Comparison of ENCODE assay signal across 9 cellular contexts in the genomic region with DNA sequence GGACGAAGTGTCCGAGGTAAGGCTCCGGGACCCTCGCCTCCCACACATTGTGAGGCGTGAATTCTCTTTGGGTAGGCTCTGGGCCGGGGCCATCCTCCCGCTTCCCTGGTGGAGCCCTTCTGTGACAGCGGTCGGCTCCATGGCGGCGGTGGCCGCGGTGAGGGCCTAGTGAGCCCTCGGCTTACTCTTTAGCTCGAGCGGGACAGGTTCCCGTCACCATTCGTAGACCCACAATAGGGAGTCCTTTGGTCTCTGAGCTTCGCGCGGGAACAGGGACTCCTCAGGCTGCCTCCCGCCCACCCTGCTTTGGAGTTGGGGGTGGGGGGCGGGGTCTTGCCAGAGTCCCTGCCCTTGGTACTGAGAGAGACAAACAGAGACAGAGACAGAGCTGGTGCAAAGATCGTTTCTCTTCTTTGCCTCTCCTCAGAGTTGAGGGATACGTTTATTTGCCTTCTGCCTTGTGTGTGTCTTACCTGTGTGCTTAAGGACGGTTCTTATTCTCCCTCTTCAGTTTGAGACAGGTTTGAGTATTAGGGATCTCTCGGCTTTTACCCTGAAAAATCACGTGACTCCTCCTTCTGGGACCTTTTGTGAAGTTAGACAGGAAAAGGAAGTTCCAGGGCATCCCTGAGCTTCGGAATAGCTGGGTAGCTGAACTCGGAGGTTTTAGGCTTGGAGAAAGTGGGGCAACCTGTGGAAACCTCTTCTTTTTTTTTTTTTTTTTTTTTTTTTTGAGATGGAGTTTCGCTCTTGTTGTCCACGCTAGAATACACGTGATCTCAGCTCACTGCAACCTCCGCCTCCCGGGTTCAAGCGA. TPM values are rescaled to one million over a fixed set of nuclear protein-coding genes. Genes with fewer than 3 reads are reported as not detected.
A peak's percentile ranks its signal among the peaks of the same experiment; 100 is the strongest.
DNase-seq lines count a peak whose midpoint lies in the region; ATAC-seq and TF ChIP-seq lines count a peak whose summit lies in the region.
"Had no signal": no experiment of that assay in that cellular context is flagged by ENCODE, and none has a peak within 500 bp of the region (broad histone marks: within the 10 kb centered on the region; RNA-seq: fewer than 3 reads in every experiment).

No MANE protein-coding gene starts in this region.

- no peak for TF ChIP-seq CTCF in left ventricle myocardium inferior (IDR thresholded peaks at IDR 0.05; ENCODE audit: borderline replicate concordance)

- H3K4me1 Mint-ChIP-seq in activated naive CD8-positive, alpha-beta T cell treated with anti-CD3 and anti-CD28 coated beads, Interleukin-2, amount 10 ng/mL, durations not matched to agents 7 days and 5 days, result peaks cover 28% of the 10 kb centered on the region

- no peaks in the 10 kb centered on the region for H3K9me3 ChIP-seq in left ventricle myocardium inferior (replicated peaks)

- in situ Hi-C loops in G401 (cut with HindIII; ENCODE audit: low sequenced_read_pairs), result no loop called here

- peaks cover 65% of the 10 kb centered on the region for H3K4me1 ChIP-seq in left ventricle myocardium inferior
- H3K4me1 ChIP-seq in rectal smooth muscle tissue (ENCODE audit: control insufficient read depth, insufficient read depth, low read length), result peaks cover 14% of the 10 kb centered on the region

- peak overlapping the region; percentile 93 for H3K9ac ChIP-seq in rectal smooth muscle tissue (ENCODE audit: low read length)

- POLR2A ChIA-PET in activated naive CD8-positive, alpha-beta T cell treated with anti-CD3 and anti-CD28 coated beads, Interleukin-2, amount 10 ng/mL, durations not matched to agents 7 days and 5 days (lab: Charles Lee), result interaction anchor here (0.7 to 3.1 kb wide), 9 partner anchors 57 to 288 kb away, joined by 3 to 20 read pairs (median 9); partner anchors contain the start of genes EIF4EBP3, HARS1, HARS2 and HBEGF

- H3K4me3 ChIP-seq in left ventricle myocardium inferior, result peak overlapping the region; percentile 89
- H3K4me3 ChIP-seq in rectal smooth muscle tissue (ENCODE audit: low read length), result peak overlapping the region; percentile 91

- DNase-seq in G401 (ENCODE audit: low spot score) (peak; percentile 27), HT1080 (ENCODE audit: low read depth) (peak; percentile 60), SKM-1 (lab: John Stamatoyannopoulos, UW; ENCODE audit: unreplicated experiment) (peak; percentile 51), left ventricle myocardium inferior (peak; percentile 37), GM19238 (ENCODE audit: insufficient read length, low spot score) (no peak)
- peak; percentile 75 for DNase-seq in activated naive CD8-positive, alpha-beta T cell treated with anti-CD3 and anti-CD28 coated beads, Interleukin-2, amount 10 ng/mL, durations not matched to agents 7 days and 5 days

- H3K27ac ChIP-seq in left ventricle myocardium inferior (replicated peaks), result peak overlapping the region; percentile 97
- peak overlapping the region; percentile 98 for H3K27ac ChIP-seq in rectal smooth muscle tissue (ENCODE audit: low read depth, low read length)

- H3K27me3 ChIP-seq in left ventricle myocardium inferior (ENCODE audit: low read depth) (no peaks in the 10 kb centered on the region), rectal smooth muscle tissue (ENCODE audit: control insufficient read depth, insufficient read depth, low read length) (no peaks in the 10 kb centered on the region)

- H3K9me3 Mint-ChIP-seq in activated naive CD8-positive, alpha-beta T cell treated with anti-CD3 and anti-CD28 coated beads, Interleukin-2, amount 10 ng/mL, durations not matched to agents 7 days and 5 days, result no peaks in the 10 kb centered on the region
- H3K9me3 Mint-ChIP-seq: nephron had no signal

- peaks cover 4% of the 10 kb centered on the region for H3K36me3 ChIP-seq in left ventricle myocardium inferior
- H3K36me3 ChIP-seq in rectal smooth muscle tissue (ENCODE audit: control insufficient read depth, insufficient read depth, low read length), result peaks cover 2% of the 10 kb centered on the region

- ATAC-seq in activated naive CD8-positive, alpha-beta T cell treated with anti-CD3 and anti-CD28 coated beads, Interleukin-2, amount 10 ng/mL, durations not matched to agents 7 days and 5 days (ENCODE audit: low read depth), result no peak
- ATAC-seq in GM18861 (IDR thresholded peaks at IDR 0.05; ENCODE audit: unreplicated experiment), result no peak

- H3K36me3 Mint-ChIP-seq in activated naive CD8-positive, alpha-beta T cell treated with anti-CD3 and anti-CD28 coated beads, Interleukin-2, amount 10 ng/mL, durations not matched to agents 7 days and 5 days, result peaks cover 13% of the 10 kb centered on the region

- no peaks in the 10 kb centered on the region for H3K27me3 Mint-ChIP-seq in activated naive CD8-positive, alpha-beta T cell treated with anti-CD3 and anti-CD28 coated beads, Interleukin-2, amount 10 ng/mL, durations not matched to agents 7 days and 5 days

- H3K4me3 Mint-ChIP-seq in activated naive CD8-positive, alpha-beta T cell treated with anti-CD3 and anti-CD28 coated beads, Interleukin-2, amount 10 ng/mL, durations not matched to agents 7 days and 5 days, result no peak overlapping the region
- H3K4me3 Mint-ChIP-seq: nephron had no signal

- intact Hi-C loops in left ventricle myocardium inferior (cut with micrococcal nuclease), result no loop called here

- H3K27ac Mint-ChIP-seq in activated naive CD8-positive, alpha-beta T cell treated with anti-CD3 and anti-CD28 coated beads, Interleukin-2, amount 10 ng/mL, durations not matched to agents 7 days and 5 days, result no peak overlapping the region

RNA-seq across cellular contexts. Expression of gene ANKHD1, which starts 0.8 kb away (rescaled TPM):
- 47.9 and 69.4 TPM in 2 replicates for total RNA-seq in G401 (2014; rRNA removed; shearing (Covaris generic))
- total RNA-seq in HT1080 (2014; rRNA removed; shearing (Covaris generic)), result 25.2 and 29.0 TPM in 2 replicates
- 27.7 and 32.5 TPM in 2 replicates for polyA plus RNA-seq in HT1080 (2015; cell fraction: cytosol; rRNA removed)
- polyA plus RNA-seq in HT1080 (2015; cell fraction: nucleus; rRNA removed), result 123 and 137 TPM in 2 replicates
- 100 to 1,000 TPM; 148 to 156 TPM for total RNA-seq in activated naive CD8-positive, alpha-beta T cell treated with anti-CD3 and anti-CD28 coated beads, Interleukin-2, amount 10 ng/mL, durations not matched to agents 7 days and 5 days
- 58.5 TPM for total RNA-seq in left ventricle myocardium inferior

RNA-seq across cellular contexts. Expression of gene SLC4A9, which starts 42.5 kb away (rescaled TPM):
- not detected in 2 replicates for total RNA-seq in G401 (2014; rRNA removed; shearing (Covaris generic))
- not detected in 2 replicates for total RNA-seq in HT1080 (2014; rRNA removed; shearing (Covaris generic))
- not detected in 2 replicates for polyA plus RNA-seq in HT1080 (2015; cell fraction: cytosol; rRNA removed)
- 0.27 and 0.36 TPM in 2 replicates for polyA plus RNA-seq in HT1080 (2015; cell fraction: nucleus; rRNA removed)
- total RNA-seq in activated naive CD8-positive, alpha-beta T cell treated with anti-CD3 and anti-CD28 coated beads, Interleukin-2, amount 10 ng/mL, durations not matched to agents 7 days and 5 days, result under 1 TPM; 0.17 to 0.31 TPM
- total RNA-seq in left ventricle myocardium inferior, result 0.44 TPM

RNA-seq across cellular contexts. Expression of gene HBEGF, which starts 56.1 kb away (rescaled TPM):
- total RNA-seq in G401 (2014; rRNA removed; shearing (Covaris generic)), result 28.3 and 40.1 TPM in 2 replicates
- 55.7 and 61.2 TPM in 2 replicates for total RNA-seq in HT1080 (2014; rRNA removed; shearing (Covaris generic))
- 108 and 109 TPM in 2 replicates for polyA plus RNA-seq in HT1080 (2015; cell fraction: cytosol; rRNA removed)
- 89.7 and 96.6 TPM in 2 replicates for polyA plus RNA-seq in HT1080 (2015; cell fraction: nucleus; rRNA removed)
- 10 to 100 TPM; 12.8 TPM for total RNA-seq in activated naive CD8-positive, alpha-beta T cell treated with anti-CD3 and anti-CD28 coated beads, Interleukin-2, amount 10 ng/mL, durations not matched to agents 7 days and 5 days
- 27.2 TPM for total RNA-seq in left ventricle myocardium inferior
